ENCODE assay signal across 6 cellular contexts in the genomic region with DNA sequence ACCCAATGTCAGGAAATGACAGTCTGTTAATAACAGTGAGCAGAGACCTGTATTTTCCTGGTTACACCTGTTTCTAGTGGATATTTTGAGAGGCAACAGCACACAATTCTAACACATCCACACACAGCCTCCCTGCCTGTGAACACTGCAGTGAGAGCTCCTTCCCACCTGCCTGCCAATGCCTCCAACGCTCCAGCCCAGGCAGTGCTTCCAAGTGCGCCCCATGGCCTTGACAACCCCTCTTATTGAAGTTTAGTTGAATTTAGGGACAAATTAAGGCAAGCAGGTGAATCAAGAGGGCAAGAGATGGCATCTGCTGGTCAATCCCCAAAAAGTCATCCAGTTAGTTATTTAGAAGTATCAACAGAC. TPM values are rescaled to one million over a fixed set of nuclear protein-coding genes. Genes with fewer than 3 reads are reported as not detected.
DNase-seq lines count a peak whose midpoint lies in the region; ATAC-seq and TF ChIP-seq lines count a peak whose summit lies in the region.

No MANE protein-coding gene starts in this region.

- H3K36me3 ChIP-seq in gastroesophageal sphincter (peaks cover 0 to 76% of the 10 kb centered on the region in 2 donors), thymus (ENCODE audit: control insufficient read depth, insufficient read depth) (peaks cover 48% of the 10 kb centered on the region)

- H3K27ac ChIP-seq in gastroesophageal sphincter = peak overlapping the region; percentile 27 to 85 (median 64)
- peak overlapping the region; percentile 64 for H3K27ac ChIP-seq in thymus (ENCODE audit: low read depth)

- H3K4me3 Mint-ChIP-seq in activated T-cell treated with anti-CD3 and anti-CD28 coated beads, Interleukin-2, amount 50 U/mL, for 72 hours = peak overlapping the region; percentile 58 to 83
- H3K4me3 Mint-ChIP-seq in activated T-cell treated with anti-CD3 and anti-CD28 coated beads, Interleukin-2, amount 50 U/mL, for 4 hours = no peak overlapping the region

- peak overlapping the region; percentile 84 for H3K27ac Mint-ChIP-seq in activated T-cell treated with anti-CD3 and anti-CD28 coated beads, Interleukin-2, amount 50 U/mL, for 72 hours

- no peaks in the 10 kb centered on the region for H3K9me3 ChIP-seq in gastroesophageal sphincter
- H3K9me3 ChIP-seq in thymus (ENCODE audit: control insufficient read depth) = no peaks in the 10 kb centered on the region

- no peaks in the 10 kb centered on the region for H3K27me3 Mint-ChIP-seq in activated T-cell treated with anti-CD3 and anti-CD28 coated beads, Interleukin-2, amount 50 U/mL, for 72 hours (ENCODE audit: low read depth)
- no peaks in the 10 kb centered on the region for H3K27me3 Mint-ChIP-seq in activated T-cell treated with anti-CD3 and anti-CD28 coated beads, Interleukin-2, amount 50 U/mL, for 4 hours (ENCODE audit: low read depth)

- H3K36me3 Mint-ChIP-seq in activated T-cell treated with anti-CD3 and anti-CD28 coated beads, Interleukin-2, amount 50 U/mL, for 72 hours (ENCODE audit: insufficient read depth in 2 of 2) = peaks cover 14 to 21% of the 10 kb centered on the region in 2 donors
- peaks cover 38% of the 10 kb centered on the region for H3K36me3 Mint-ChIP-seq in activated T-cell treated with anti-CD3 and anti-CD28 coated beads, Interleukin-2, amount 50 U/mL, for 4 hours (ENCODE audit: insufficient read depth)

- ATAC-seq in activated T-cell treated with anti-CD3 and anti-CD28 coated beads, Interleukin-2, amount 50 U/mL, for 72 hours (replicated peaks in 1 of 2) = no peak
- no peak for ATAC-seq in activated T-cell treated with anti-CD3 and anti-CD28 coated beads, Interleukin-2, amount 50 U/mL, for 4 hours
- ATAC-seq in gastroesophageal sphincter (no peak), GM19455 (IDR thresholded peaks at IDR 0.05; ENCODE audit: unreplicated experiment) (no peak)

- TF ChIP-seq CTCF in gastroesophageal sphincter (IDR thresholded peaks at IDR 0.05) = no peak

- no peak for DNase-seq in activated T-cell treated with anti-CD3 and anti-CD28 coated beads, Interleukin-2, amount 50 U/mL, for 72 hours
- DNase-seq in activated T-cell treated with anti-CD3 and anti-CD28 coated beads, Interleukin-2, amount 50 U/mL, for 4 hours = no peak
- no peak for DNase-seq in NCI-H446 (lab: John Stamatoyannopoulos, UW)

- TF ChIP-seq POLR2A in gastroesophageal sphincter (IDR thresholded peaks at IDR 0.05) = no peak

- H3K9me3 Mint-ChIP-seq in activated T-cell treated with anti-CD3 and anti-CD28 coated beads, Interleukin-2, amount 50 U/mL, for 72 hours = no peaks in the 10 kb centered on the region
- no peaks in the 10 kb centered on the region for H3K9me3 Mint-ChIP-seq in activated T-cell treated with anti-CD3 and anti-CD28 coated beads, Interleukin-2, amount 50 U/mL, for 4 hours

- TF ChIP-seq EP300 in gastroesophageal sphincter (IDR thresholded peaks at IDR 0.05) = no peak

- H3K27me3 ChIP-seq in gastroesophageal sphincter (no peaks in the 10 kb centered on the region), thymus (ENCODE audit: control insufficient read depth, insufficient read depth) (no peaks in the 10 kb centered on the region)

- whole genome bisulfite sequencing in gastroesophageal sphincter (ENCODE audit: low coverage in 1 of 2), 2 donors = 77% methylated on average over 2 of the region's 2 CpGs; no CpG with 5 or more reads in 1 of the 2 donors
- WGBS in thymus = 93% methylated on average over 2 of the region's 2 CpGs

- peaks cover 10 to 58% (median 22%) of the 10 kb centered on the region in 3 donors for H3K4me1 ChIP-seq in gastroesophageal sphincter
- H3K4me1 ChIP-seq in thymus (ENCODE audit: control insufficient read depth, insufficient read depth, low read length) = peaks cover 28% of the 10 kb centered on the region

- H3K4me1 Mint-ChIP-seq in activated T-cell treated with anti-CD3 and anti-CD28 coated beads, Interleukin-2, amount 50 U/mL, for 72 hours (ENCODE audit: low read depth) = peaks cover 47% of the 10 kb centered on the region
- H3K4me1 Mint-ChIP-seq in activated T-cell treated with anti-CD3 and anti-CD28 coated beads, Interleukin-2, amount 50 U/mL, for 4 hours (ENCODE audit: low read depth) = peaks cover 39% of the 10 kb centered on the region

- no peak overlapping the region for H3K4me3 ChIP-seq in gastroesophageal sphincter
- no peak overlapping the region for H3K4me3 ChIP-seq in thymus (ENCODE audit: low read length)

RNA-seq across cellular contexts. Expression of a gene that starts 4.7 kb away (rescaled TPM):
- 10 to 100 TPM; 17.4 to 21.8 TPM for total RNA-seq in activated T-cell treated with anti-CD3 and anti-CD28 coated beads, Interleukin-2, amount 50 U/mL, for 72 hours
- 1 to 10 TPM; 2.0 to 2.3 (median 2.0) TPM for total RNA-seq in activated T-cell treated with anti-CD3 and anti-CD28 coated beads, Interleukin-2, amount 50 U/mL, for 4 hours
- total RNA-seq in gastroesophageal sphincter = 100 to 1,000 TPM; 333 to 451 (median 412) TPM
- polyA plus RNA-seq in thymus = 47.1 TPM

RNA-seq across cellular contexts. Expression of a gene that starts 11.0 kb away (rescaled TPM):
- total RNA-seq in activated T-cell treated with anti-CD3 and anti-CD28 coated beads, Interleukin-2, amount 50 U/mL, for 72 hours = 10 to 100 TPM; 56.5 to 67.2 TPM
- 10 to 100 TPM; 67.3 to 73.2 (median 68.7) TPM for total RNA-seq in activated T-cell treated with anti-CD3 and anti-CD28 coated beads, Interleukin-2, amount 50 U/mL, for 4 hours
- 10 to 100 TPM; 39.0 to 53.8 (median 47.2) TPM for total RNA-seq in gastroesophageal sphincter
- 31.9 TPM for polyA plus RNA-seq in thymus

RNA-seq across cellular contexts. Expression of a gene that starts 11.2 kb away (rescaled TPM):
- 10 to 100 TPM; 25.4 to 30.7 TPM for total RNA-seq in activated T-cell treated with anti-CD3 and anti-CD28 coated beads, Interleukin-2, amount 50 U/mL, for 72 hours
- total RNA-seq in activated T-cell treated with anti-CD3 and anti-CD28 coated beads, Interleukin-2, amount 50 U/mL, for 4 hours = 10 to 100 TPM; 31.4 to 34.4 (median 31.5) TPM
- total RNA-seq in gastroesophageal sphincter = 10 to 100 TPM; 19.2 to 52.6 (median 25.1) TPM
- polyA plus RNA-seq in thymus = 70.1 TPM

RNA-seq across cellular contexts. Expression of a gene that starts 21.7 kb away (rescaled TPM):
- 100 to 1,000 TPM; 260 to 275 TPM for total RNA-seq in activated T-cell treated with anti-CD3 and anti-CD28 coated beads, Interleukin-2, amount 50 U/mL, for 72 hours
- 100 to 1,000 TPM; 845 to 927 (median 920) TPM for total RNA-seq in activated T-cell treated with anti-CD3 and anti-CD28 coated beads, Interleukin-2, amount 50 U/mL, for 4 hours
- total RNA-seq in gastroesophageal sphincter = 100 to 1,000 TPM; 106 to 194 (median 148) TPM
- 225 TPM for polyA plus RNA-seq in thymus

RNA-seq across cellular contexts. Expression of a gene that starts 22.5 kb away (rescaled TPM):
- total RNA-seq in activated T-cell treated with anti-CD3 and anti-CD28 coated beads, Interleukin-2, amount 50 U/mL, for 72 hours = 10 to 100 TPM; 34.8 to 43.1 TPM
- 10 to 100 TPM; 14.6 to 16.6 (median 15.1) TPM for total RNA-seq in activated T-cell treated with anti-CD3 and anti-CD28 coated beads, Interleukin-2, amount 50 U/mL, for 4 hours
- total RNA-seq in gastroesophageal sphincter = 10 to 100 TPM; 18.4 to 27.8 (median 20.9) TPM
- polyA plus RNA-seq in thymus = 17.3 TPM

Comparison
In these comparisons a context has a peak if more than half of its experiments do, and no peak if none do; other contexts are left out.
1. RNA of a gene that starts 4.7 kb away (total RNA-seq): 333 to 451 TPM in gastroesophageal sphincter; 17.4 to 21.8 TPM in activated T-cell treated with anti-CD3 and anti-CD28 coated beads, Interleukin-2, amount 50 U/mL, for 72 hours and 2.0 to 2.3 TPM in activated T-cell treated with anti-CD3 and anti-CD28 coated beads, Interleukin-2, amount 50 U/mL, for 4 hours; every median in the first group is over 10 times any median in the second.